ENCODE assay signal across 10 cellular contexts in the genomic region with DNA sequence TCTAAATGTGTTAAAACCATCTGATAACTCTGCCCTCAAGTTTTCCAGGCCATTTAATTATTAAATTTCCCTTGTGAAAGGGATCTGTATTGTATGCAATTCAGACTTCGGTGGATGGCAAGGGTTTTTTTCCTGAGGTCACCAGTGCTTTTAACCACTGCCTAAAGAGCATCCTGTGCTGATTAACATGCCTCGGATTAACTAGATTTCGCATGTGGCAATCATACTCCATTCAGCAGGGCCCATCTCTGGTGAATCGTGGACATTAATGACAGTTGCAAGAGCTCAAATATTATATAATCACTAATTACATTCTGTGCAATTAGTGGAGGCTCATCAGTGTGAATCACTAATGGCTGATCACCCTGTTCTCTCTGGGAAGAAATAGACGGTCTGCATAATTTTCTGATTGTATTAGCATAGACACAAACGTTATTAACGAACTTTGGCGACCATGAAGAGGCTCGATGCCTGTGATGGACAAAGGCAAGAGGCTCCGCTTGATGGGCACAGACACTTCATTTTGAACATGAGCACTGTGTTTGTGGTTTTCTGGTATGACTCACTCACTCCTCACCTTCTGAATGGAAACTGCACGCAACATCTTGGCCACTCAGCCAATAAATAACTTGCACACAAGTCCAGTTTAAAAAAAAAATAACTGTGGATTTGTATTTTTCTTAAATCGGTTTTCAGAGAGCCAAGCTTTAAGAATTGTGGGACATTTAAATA. TPM values are rescaled to one million over a fixed set of nuclear protein-coding genes. Genes with fewer than 3 reads are reported as not detected.
DNase-seq lines count a peak whose midpoint lies in the region; ATAC-seq and TF ChIP-seq lines count a peak whose summit lies in the region.
"Had no signal": no experiment of that assay in that cellular context is flagged by ENCODE, and none has a peak within 500 bp of the region (broad histone marks: within the 10 kb centered on the region; RNA-seq: fewer than 3 reads in every experiment).

No MANE protein-coding gene starts in this region.

- H3K27me3 Mint-ChIP-seq in activated T-helper 1 cell treated with anti-CD3 and anti-CD28 coated beads, Interleukin-12 subunit alpha, Interleukin-12 subunit beta, Interleukin-2, Interleukin-4 antibody, amounts not matched to agents 30 ng/mL and 10 ng/mL and 1 ng/mL, durations not matched to agents 14 hours and 24 hours and 36 hours (ENCODE audit: insufficient read depth) = peaks cover 14% of the 10 kb centered on the region

- no peaks in the 10 kb centered on the region for H3K9me3 Mint-ChIP-seq in activated T-helper 1 cell treated with anti-CD3 and anti-CD28 coated beads, Interleukin-12 subunit alpha, Interleukin-12 subunit beta, Interleukin-2, Interleukin-4 antibody, amounts not matched to agents 30 ng/mL and 10 ng/mL and 1 ng/mL, durations not matched to agents 14 hours and 24 hours and 36 hours

- POLR2A ChIA-PET in HEK293 (lab: Yijun Ruan, JAX) = no interaction called here

- intact Hi-C loops in activated T-helper 1 cell treated with anti-CD3 and anti-CD28 coated beads, Interleukin-12 subunit alpha, Interleukin-12 subunit beta, Interleukin-2, Interleukin-4 antibody, amounts not matched to agents 30 ng/mL and 10 ng/mL and 1 ng/mL, durations not matched to agents 14 hours and 24 hours and 36 hours (cut with micrococcal nuclease) = no loop called here

- DNase-seq in epithelial cell of prostate (ENCODE audit: low read depth, low spot score) (peak; percentile 12), caudate nucleus (lab: John Stamatoyannopoulos, UW) (no peak), NCI-H2081 treated with DMSO at 0.1 percent for 48 hours (lab: John Stamatoyannopoulos, UW) (no peak)
- DNase-seq in activated T-helper 1 cell treated with anti-CD3 and anti-CD28 coated beads, Interleukin-12 subunit alpha, Interleukin-12 subunit beta, Interleukin-2, Interleukin-4 antibody, amounts not matched to agents 30 ng/mL and 10 ng/mL and 1 ng/mL, durations not matched to agents 14 hours and 24 hours and 36 hours (ENCODE audit: low spot score) = no peak
- DNase-seq: SK-N-SH, uterus had no signal

- CTCF ChIA-PET in HEK293 (lab: Yijun Ruan, JAX) = interaction anchor here (0.7 kb wide), 1 partner anchor 39 kb away, joined by 3 read pairs; no protein-coding TSS in a partner anchor

- no peak overlapping the region for H3K4me3 ChIP-seq in HEK293 (ENCODE audit: low read depth, low read length)
- H3K4me3 ChIP-seq: uterus had no signal

- H3K36me3 ChIP-seq in HEK293 (ENCODE audit: control insufficient read depth in 2 of 2, insufficient read depth in 1 of 2, low read length in 2 of 2) = no peaks in the 10 kb centered on the region
- H3K36me3 ChIP-seq: uterus had no signal

- no peak overlapping the region for H3K4me3 Mint-ChIP-seq in activated T-helper 1 cell treated with anti-CD3 and anti-CD28 coated beads, Interleukin-12 subunit alpha, Interleukin-12 subunit beta, Interleukin-2, Interleukin-4 antibody, amounts not matched to agents 30 ng/mL and 10 ng/mL and 1 ng/mL, durations not matched to agents 14 hours and 24 hours and 36 hours

- no peak overlapping the region for H3K27ac Mint-ChIP-seq in activated T-helper 1 cell treated with anti-CD3 and anti-CD28 coated beads, Interleukin-12 subunit alpha, Interleukin-12 subunit beta, Interleukin-2, Interleukin-4 antibody, amounts not matched to agents 30 ng/mL and 10 ng/mL and 1 ng/mL, durations not matched to agents 14 hours and 24 hours and 36 hours

- H3K36me3 Mint-ChIP-seq in activated T-helper 1 cell treated with anti-CD3 and anti-CD28 coated beads, Interleukin-12 subunit alpha, Interleukin-12 subunit beta, Interleukin-2, Interleukin-4 antibody, amounts not matched to agents 30 ng/mL and 10 ng/mL and 1 ng/mL, durations not matched to agents 14 hours and 24 hours and 36 hours (ENCODE audit: low read depth) = no peaks in the 10 kb centered on the region

- TF ChIP-seq CTCF in HEK293 (tag by site-specific recombination; IDR thresholded peaks at IDR 0.05) = no peak

- H3K27ac ChIP-seq in HEK293 (ENCODE audit: extremely low read depth, low read depth, low read length) (no peak overlapping the region), epithelial cell of prostate (no peak overlapping the region), caudate nucleus (ENCODE audit: low read depth, low read length) (no peak overlapping the region)
- H3K27ac ChIP-seq: uterus had no signal

- H3K4me1 ChIP-seq in HEK293 (ENCODE audit: control insufficient read depth, insufficient read depth, low read length) = no peaks in the 10 kb centered on the region; the same call in 1 of the 2 replicates
- H3K4me1 ChIP-seq: uterus had no signal

- H3K4me1 Mint-ChIP-seq in activated T-helper 1 cell treated with anti-CD3 and anti-CD28 coated beads, Interleukin-12 subunit alpha, Interleukin-12 subunit beta, Interleukin-2, Interleukin-4 antibody, amounts not matched to agents 30 ng/mL and 10 ng/mL and 1 ng/mL, durations not matched to agents 14 hours and 24 hours and 36 hours (ENCODE audit: low read depth) = no peaks in the 10 kb centered on the region

- ATAC-seq in GM18909 (IDR thresholded peaks at IDR 0.05; ENCODE audit: poor library complexity, unreplicated experiment) (peak; percentile 98), HG03575 (IDR thresholded peaks at IDR 0.05; ENCODE audit: extremely low read depth, insufficient number of reproducible peaks, low FRiP score, unreplicated experiment) (peak; percentile 86)
- ATAC-seq: sciatic nerve had no signal

- H3K9me3 ChIP-seq in HEK293 (ENCODE audit: control insufficient read depth, insufficient read depth, low read depth, low read length) = no peaks in the 10 kb centered on the region
- H3K9me3 ChIP-seq: SK-N-SH, uterus had no signal

TF ChIP-seq in HEK293, 187 proteins besides CTCF, POLR2A, EP300 and RAD21:
- TF ChIP-seq KLF9 (tag by site-specific recombination; IDR thresholded peaks at IDR 0.05; ENCODE audit: low read depth) (no peak), ZBTB20 (tag by site-specific recombination; IDR thresholded peaks at IDR 0.05) (peak; percentile 31; the same call in 1 of the 2 replicates)
TF ChIP-seq in HEK293: peak in this region for 1.

RNA-seq across cellular contexts. Expression of a gene that starts 31.4 kb away (rescaled TPM):
- total RNA-seq in activated T-helper 1 cell treated with anti-CD3 and anti-CD28 coated beads, Interleukin-12 subunit alpha, Interleukin-12 subunit beta, Interleukin-2, Interleukin-4 antibody, amounts not matched to agents 30 ng/mL and 10 ng/mL and 1 ng/mL, durations not matched to agents 14 hours and 24 hours and 36 hours = not detected in 2 replicates
- total RNA-seq: sciatic nerve, uterus had no signal

RNA-seq across cellular contexts. Expression of a gene that starts 51.1 kb away (rescaled TPM):
- total RNA-seq in activated T-helper 1 cell treated with anti-CD3 and anti-CD28 coated beads, Interleukin-12 subunit alpha, Interleukin-12 subunit beta, Interleukin-2, Interleukin-4 antibody, amounts not matched to agents 30 ng/mL and 10 ng/mL and 1 ng/mL, durations not matched to agents 14 hours and 24 hours and 36 hours = 9.3 and 11.8 TPM in 2 replicates
